ENCODE assay signal across 21 cellular contexts in genomic region chr19:2716275-2716650, GRCh38. TPM values are rescaled to one million over a fixed set of nuclear protein-coding genes. Genes with fewer than 3 reads are reported as not detected.
A peak's percentile ranks its signal among the peaks of the same experiment; 100 is the strongest.
DNase-seq lines count a peak whose midpoint lies in the region; ATAC-seq, FAIRE-seq and TF ChIP-seq lines count a peak whose summit lies in the region.
"Had no signal": no experiment of that assay in that cellular context is flagged by ENCODE, and none has a peak within 500 bp of the region (broad histone marks: within the 10 kb centered on the region; RNA-seq: fewer than 3 reads in every experiment).

No MANE protein-coding gene starts in this region.

- H3K4me1 ChIP-seq in kidney (ENCODE audit: control insufficient read depth in 1 of 2, insufficient read depth in 1 of 2, low read depth in 1 of 2, low read length in 2 of 2): peaks cover 0 to 2% of the 10 kb centered on the region in 2 donors
- peaks cover 0 to 15% (median 14%) of the 10 kb centered on the region in 4 donors for H3K4me1 ChIP-seq in sigmoid colon
- peaks cover 11 to 17% (median 13%) of the 10 kb centered on the region in 3 donors for H3K4me1 ChIP-seq in esophagus squamous epithelium
- H3K4me1 ChIP-seq: BE2C had no signal

- TF ChIP-seq EP300 in sigmoid colon (IDR thresholded peaks at IDR 0.05): no peak

- H3K9ac ChIP-seq in kidney (ENCODE audit: low read length in 2 of 2): no peak overlapping the region

- H3K27me3 ChIP-seq in sigmoid colon: peaks cover 12 to 50% (median 27%) of the 10 kb centered on the region in 3 donors
- H3K27me3 ChIP-seq in esophagus squamous epithelium: peaks cover 0 to 41% (median 8%) of the 10 kb centered on the region in 4 donors
- H3K27me3 ChIP-seq: BE2C had no signal

- H3K9me3 ChIP-seq in kidney (ENCODE audit: control insufficient read depth in 1 of 2, low read length in 2 of 2) (peaks cover 2 to 10% of the 10 kb centered on the region in 2 donors), sigmoid colon (peaks cover 0 to 7% (median 5%) of the 10 kb centered on the region in 4 donors), esophagus squamous epithelium (peaks cover 0 to 19% (median 5%) of the 10 kb centered on the region in 3 donors)

- no peak overlapping the region for H3K4me3 ChIP-seq in kidney (ENCODE audit: low read length in 2 of 2)
- H3K4me3 ChIP-seq in sigmoid colon: no peak overlapping the region
- no peak overlapping the region for H3K4me3 ChIP-seq in esophagus squamous epithelium

- peaks cover 8% of the 10 kb centered on the region for H3K36me3 Mint-ChIP-seq in natural killer cell treated with Interleukin-12 subunit alpha and Interleukin-12 subunit beta and Interleukin-15 and Interleukin-18, amount 100 ng/mL, for 72 hours
- no peaks in the 10 kb centered on the region for H3K36me3 Mint-ChIP-seq in natural killer cell
- H3K36me3 Mint-ChIP-seq in activated naive CD8-positive, alpha-beta T cell treated with anti-CD3 and anti-CD28 coated beads, Interleukin-2, amount 50 U/mL, for 24 hours (ENCODE audit: low read depth): peaks cover 3% of the 10 kb centered on the region
- H3K36me3 Mint-ChIP-seq in activated T-cell treated with anti-CD3 and anti-CD28 coated beads, Interleukin-2, amount 50 U/mL, for 72 hours (ENCODE audit: insufficient read depth in 2 of 2): peaks cover 2 to 7% of the 10 kb centered on the region in 2 donors
- H3K36me3 Mint-ChIP-seq: CD4-positive, CD25-positive, alpha-beta regulatory T cell had no signal

- H3K27ac ChIP-seq in kidney (ENCODE audit: low read depth in 2 of 2, low read length in 2 of 2) (no peak overlapping the region), sigmoid colon (no peak overlapping the region), esophagus squamous epithelium (no peak overlapping the region)

- TF ChIP-seq CTCF in natural killer cell (IDR thresholded peaks at IDR 0.05) (no peak), kidney (IDR thresholded peaks at IDR 0.05; ENCODE audit: borderline replicate concordance, extremely low read depth, insufficient read depth) (no peak), sigmoid colon (IDR thresholded peaks at IDR 0.05) (no peak), esophagus squamous epithelium (IDR thresholded peaks at IDR 0.05) (no peak)

- WGBS in sigmoid colon, 2 donors: 86 to 90% methylated on average over 19 of the region's 19 CpGs
- 84 to 90% methylated on average over 9 to 10 of the region's 19 CpGs for WGBS in esophagus squamous epithelium, 2 donors

- TF ChIP-seq POLR2A in sigmoid colon (IDR thresholded peaks at IDR 0.05) (no peak), esophagus squamous epithelium (IDR thresholded peaks at IDR 0.05) (no peak)

- peak in 1 of 2 donors; percentile 43 for ATAC-seq in natural killer cell treated with Interleukin-12 subunit alpha and Interleukin-12 subunit beta and Interleukin-15 and Interleukin-18, amount 100 ng/mL, for 72 hours
- ATAC-seq in natural killer cell: no peak
- no peak for ATAC-seq in activated naive CD8-positive, alpha-beta T cell treated with anti-CD3 and anti-CD28 coated beads, Interleukin-2, amount 50 U/mL, for 24 hours
- ATAC-seq in activated T-cell treated with anti-CD3 and anti-CD28 coated beads, Interleukin-2, amount 50 U/mL, for 72 hours (replicated peaks in 1 of 2): no peak
- ATAC-seq: HCT116 had no signal

- peaks cover 0 to 2% of the 10 kb centered on the region in 2 donors for H3K4me1 Mint-ChIP-seq in natural killer cell treated with Interleukin-12 subunit alpha and Interleukin-12 subunit beta and Interleukin-15 and Interleukin-18, amount 100 ng/mL, for 72 hours (ENCODE audit: low read depth in 2 of 2)
- H3K4me1 Mint-ChIP-seq in natural killer cell: peaks cover 0 to 5% of the 10 kb centered on the region in 2 donors
- H3K4me1 Mint-ChIP-seq in activated naive CD8-positive, alpha-beta T cell treated with anti-CD3 and anti-CD28 coated beads, Interleukin-2, amount 50 U/mL, for 24 hours: peaks cover 10% of the 10 kb centered on the region
- peaks cover 8% of the 10 kb centered on the region for H3K4me1 Mint-ChIP-seq in activated T-cell treated with anti-CD3 and anti-CD28 coated beads, Interleukin-2, amount 50 U/mL, for 72 hours (ENCODE audit: low read depth)

- H3K36me3 ChIP-seq in kidney (ENCODE audit: control insufficient read depth in 1 of 2, insufficient read depth in 2 of 2, low read length in 2 of 2) (no peaks in the 10 kb centered on the region), sigmoid colon (no peaks in the 10 kb centered on the region), esophagus squamous epithelium (no peaks in the 10 kb centered on the region)

- DNase-seq in natural killer cell treated with Interleukin-12 subunit alpha and Interleukin-12 subunit beta and Interleukin-15 and Interleukin-18, amount 100 ng/mL, for 72 hours (ENCODE audit: low spot score): peak; percentile 49
- no peak for DNase-seq in natural killer cell
- peak; percentile 75 for DNase-seq in kidney
- peak; percentile 53 for DNase-seq in sigmoid colon
- DNase-seq in esophagus squamous epithelium (lab: John Stamatoyannopoulos, UW): no peak
- DNase-seq in activated naive CD8-positive, alpha-beta T cell treated with anti-CD3 and anti-CD28 coated beads, Interleukin-2, amount 50 U/mL, for 24 hours: no peak
- no peak for DNase-seq in activated T-cell treated with anti-CD3 and anti-CD28 coated beads, Interleukin-2, amount 50 U/mL, for 72 hours
- DNase-seq: ACHN; BE2C; C1 segment of cervical spinal cord; CD4-positive, CD25-positive, alpha-beta regulatory T cell; CD8-positive, alpha-beta memory T cell; COR-L47; GOT3; H7; HFFc6 had no signal

- no peak overlapping the region for H3K4me3 Mint-ChIP-seq in natural killer cell treated with Interleukin-12 subunit alpha and Interleukin-12 subunit beta and Interleukin-15 and Interleukin-18, amount 100 ng/mL, for 72 hours
- H3K4me3 Mint-ChIP-seq in natural killer cell: no peak overlapping the region
- no peak overlapping the region for H3K4me3 Mint-ChIP-seq in activated naive CD8-positive, alpha-beta T cell treated with anti-CD3 and anti-CD28 coated beads, Interleukin-2, amount 50 U/mL, for 24 hours
- H3K4me3 Mint-ChIP-seq in activated T-cell treated with anti-CD3 and anti-CD28 coated beads, Interleukin-2, amount 50 U/mL, for 72 hours: no peak overlapping the region
- H3K4me3 Mint-ChIP-seq: CD4-positive, CD25-positive, alpha-beta regulatory T cell; CD8-positive, alpha-beta memory T cell; HFFc6 had no signal

- no peak overlapping the region for H3K27ac Mint-ChIP-seq in natural killer cell treated with Interleukin-12 subunit alpha and Interleukin-12 subunit beta and Interleukin-15 and Interleukin-18, amount 100 ng/mL, for 72 hours
- no peak overlapping the region for H3K27ac Mint-ChIP-seq in natural killer cell
- no peak overlapping the region for H3K27ac Mint-ChIP-seq in activated naive CD8-positive, alpha-beta T cell treated with anti-CD3 and anti-CD28 coated beads, Interleukin-2, amount 50 U/mL, for 24 hours
- no peak overlapping the region for H3K27ac Mint-ChIP-seq in activated T-cell treated with anti-CD3 and anti-CD28 coated beads, Interleukin-2, amount 50 U/mL, for 72 hours
- H3K27ac Mint-ChIP-seq: CD4-positive, CD25-positive, alpha-beta regulatory T cell; HFFc6 had no signal

- H3K27me3 Mint-ChIP-seq in natural killer cell treated with Interleukin-12 subunit alpha and Interleukin-12 subunit beta and Interleukin-15 and Interleukin-18, amount 100 ng/mL, for 72 hours: peaks cover 12 to 21% of the 10 kb centered on the region in 2 donors
- H3K27me3 Mint-ChIP-seq in natural killer cell (ENCODE audit: low read depth in 2 of 2): peaks cover 5 to 8% of the 10 kb centered on the region in 2 donors
- H3K27me3 Mint-ChIP-seq in activated naive CD8-positive, alpha-beta T cell treated with anti-CD3 and anti-CD28 coated beads, Interleukin-2, amount 50 U/mL, for 24 hours: peaks cover 11% of the 10 kb centered on the region
- H3K27me3 Mint-ChIP-seq in activated T-cell treated with anti-CD3 and anti-CD28 coated beads, Interleukin-2, amount 50 U/mL, for 72 hours (ENCODE audit: low read depth): peaks cover 6% of the 10 kb centered on the region

- H3K9me3 Mint-ChIP-seq in natural killer cell treated with Interleukin-12 subunit alpha and Interleukin-12 subunit beta and Interleukin-15 and Interleukin-18, amount 100 ng/mL, for 72 hours: peaks cover 8% of the 10 kb centered on the region
- H3K9me3 Mint-ChIP-seq in natural killer cell: peaks cover 3 to 8% of the 10 kb centered on the region in 2 donors
- H3K9me3 Mint-ChIP-seq in activated naive CD8-positive, alpha-beta T cell treated with anti-CD3 and anti-CD28 coated beads, Interleukin-2, amount 50 U/mL, for 24 hours: peaks cover 10% of the 10 kb centered on the region
- peaks cover 5 to 6% of the 10 kb centered on the region in 2 donors for H3K9me3 Mint-ChIP-seq in activated T-cell treated with anti-CD3 and anti-CD28 coated beads, Interleukin-2, amount 50 U/mL, for 72 hours

- no peak for FAIRE-seq in kidney (lab: Jason Lieb, UNC)
- FAIRE-seq: A204.1, D721Med, G401.6, HTR-8/SVneo had no signal

- intact Hi-C loops in natural killer cell (cut with micrococcal nuclease) (no loop called here), kidney (cut with DNase I) (no loop called here), sigmoid colon (cut with DNase I) (no loop called here), esophagus squamous epithelium (cut with DNase I) (no loop called here)

RNA-seq across cellular contexts. Expression of gene DIRAS1, which starts 4.9 kb away (rescaled TPM):
- not detected for total RNA-seq in natural killer cell treated with Interleukin-12 subunit alpha and Interleukin-12 subunit beta and Interleukin-15 and Interleukin-18, amount 100 ng/mL, for 72 hours
- total RNA-seq in natural killer cell (under 1 TPM; 0.12 to 0.48 (median 0.18) TPM), kidney (2.3 TPM), sigmoid colon (1 to 10 TPM in 2 of 4 donors, under 1 TPM in 2; 0.33 to 2.2 (median 1.2) TPM), esophagus squamous epithelium (1 to 10 TPM in 2 of 4 donors, under 1 TPM in 2; 0.61 to 2.2 (median 1.4) TPM)
- polyA plus RNA-seq in kidney (ENCODE audit: insufficient read depth, low read depth, low replicate concordance) (7.6 TPM), sigmoid colon (1 to 10 TPM in 2 of 3 donors, under 1 TPM in 1; 0.60 to 1.6 (median 1.6) TPM)
- total RNA-seq in activated T-cell treated with anti-CD3 and anti-CD28 coated beads, Interleukin-2, amount 50 U/mL, for 72 hours: under 1 TPM; 0.32 to 0.55 TPM
- total RNA-seq: CD4-positive, CD25-positive, alpha-beta regulatory T cell had no signal
- polyA plus RNA-seq: CD4-positive, CD25-positive, alpha-beta regulatory T cell; CD8-positive, alpha-beta memory T cell had no signal

RNA-seq across cellular contexts. Expression of gene GNG7, which starts 13.8 kb away (rescaled TPM):
- under 1 TPM; 0.26 to 0.59 TPM for total RNA-seq in natural killer cell treated with Interleukin-12 subunit alpha and Interleukin-12 subunit beta and Interleukin-15 and Interleukin-18, amount 100 ng/mL, for 72 hours
- total RNA-seq in natural killer cell (1 to 10 TPM in 2 of 3 donors, under 1 TPM in 1; 0.75 to 4.8 (median 1.5) TPM), kidney (9.9 TPM), sigmoid colon (1 to 10 TPM; 1.8 to 8.0 (median 3.0) TPM), esophagus squamous epithelium (1 to 10 TPM in 3 of 4 donors, under 1 TPM in 1; 0.57 to 3.8 (median 1.6) TPM)
- polyA plus RNA-seq in kidney (ENCODE audit: insufficient read depth, low read depth, low replicate concordance) (13.4 TPM), sigmoid colon (1 to 10 TPM; 1.2 to 6.8 (median 1.8) TPM)
- 1 to 10 TPM; 1.3 TPM for total RNA-seq in activated T-cell treated with anti-CD3 and anti-CD28 coated beads, Interleukin-2, amount 50 U/mL, for 72 hours

RNA-seq across cellular contexts. Expression of gene SLC39A3, which starts 23.6 kb away (rescaled TPM):
- total RNA-seq in natural killer cell treated with Interleukin-12 subunit alpha and Interleukin-12 subunit beta and Interleukin-15 and Interleukin-18, amount 100 ng/mL, for 72 hours: 10 to 100 TPM; 30.5 to 91.6 TPM
- 10 to 100 TPM; 14.8 to 29.4 (median 19.6) TPM for total RNA-seq in natural killer cell
- 31.1 TPM for total RNA-seq in kidney
- polyA plus RNA-seq in kidney (ENCODE audit: insufficient read depth, low read depth, low replicate concordance): 38.0 TPM
- 10 to 100 TPM; 15.5 to 21.7 (median 17.5) TPM for total RNA-seq in sigmoid colon
- 10 to 100 TPM in 1 of 3 donors, 1 to 10 TPM in 2; 7.2 to 35.4 (median 7.4) TPM for polyA plus RNA-seq in sigmoid colon
- 10 to 100 TPM; 14.8 to 22.1 (median 20.7) TPM for total RNA-seq in esophagus squamous epithelium
- 10 to 100 TPM; 28.7 to 37.2 TPM for total RNA-seq in activated T-cell treated with anti-CD3 and anti-CD28 coated beads, Interleukin-2, amount 50 U/mL, for 72 hours

Comparison
In these comparisons a context has a peak if more than half of its experiments do, and no peak if none do; other contexts are left out.
1. DNase-seq: peak in natural killer cell treated with Interleukin-12 subunit alpha and Interleukin-12 subunit beta and Interleukin-15 and Interleukin-18, amount 100 ng/mL, for 72 hours (single experiment), kidney (single experiment) and sigmoid colon (single experiment); none in natural killer cell (single experiment), esophagus squamous epithelium (single experiment), activated naive CD8-positive, alpha-beta T cell treated with anti-CD3 and anti-CD28 coated beads, Interleukin-2, amount 50 U/mL, for 24 hours (single experiment) and activated T-cell treated with anti-CD3 and anti-CD28 coated beads, Interleukin-2, amount 50 U/mL, for 72 hours (0 of 2).